Comparison of ENCODE assay signal across 1 cellular context in genomic region chr19:49442793-49443365, GRCh38.
TF ChIP-seq lines count a peak whose summit lies in the region.

No MANE protein-coding gene starts in this region.

TF ChIP-seq in A549, 52 proteins besides CTCF, POLR2A, EP300 and RAD21 (continued from another document):
- TF ChIP-seq, protein P1, sequence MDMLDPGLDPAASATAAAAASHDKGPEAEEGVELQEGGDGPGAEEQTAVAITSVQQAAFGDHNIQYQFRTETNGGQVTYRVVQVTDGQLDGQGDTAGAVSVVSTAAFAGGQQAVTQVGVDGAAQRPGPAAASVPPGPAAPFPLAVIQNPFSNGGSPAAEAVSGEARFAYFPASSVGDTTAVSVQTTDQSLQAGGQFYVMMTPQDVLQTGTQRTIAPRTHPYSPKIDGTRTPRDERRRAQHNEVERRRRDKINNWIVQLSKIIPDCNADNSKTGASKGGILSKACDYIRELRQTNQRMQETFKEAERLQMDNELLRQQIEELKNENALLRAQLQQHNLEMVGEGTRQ (IDR thresholded peaks at IDR 0.05): no peak
- no peak for TF ChIP-seq TP53 (CRISPR knock-in tag; IDR thresholded peaks at IDR 0.05)
